Comparison of ENCODE assay signal across 8 cellular contexts in genomic region chr12:12560587-12561304, GRCh38. TPM values are rescaled to one million over a fixed set of nuclear protein-coding genes. Genes with fewer than 3 reads are reported as not detected.
DNase-seq lines count a peak whose midpoint lies in the region; ATAC-seq, FAIRE-seq and TF ChIP-seq lines count a peak whose summit lies in the region.

No MANE protein-coding gene starts in this region.

- CTCF ChIA-PET in AG04450 (lab: Charles Lee) = no interaction called here
- CTCF ChIA-PET in activated CD4-positive, alpha-beta memory T cell treated with anti-CD3 and anti-CD28 coated beads for 36 hours (lab: Charles Lee) = interaction anchor here (0.7 to 1.9 kb wide), 5 partner anchors 13 to 183 kb away, joined by 3 to 6 read pairs (median 6); no protein-coding TSS in a partner anchor

- H3K4me3 Mint-ChIP-seq in activated CD4-positive, alpha-beta memory T cell treated with anti-CD3 and anti-CD28 coated beads for 36 hours = peak overlapping the region; percentile 83
- H3K4me3 Mint-ChIP-seq in mesothelial cell of epicardium = peak overlapping the region; percentile 88

- ATAC-seq in HG03159 (IDR thresholded peaks at IDR 0.05; ENCODE audit: unreplicated experiment) = no peak

- H3K4me1 Mint-ChIP-seq in activated CD4-positive, alpha-beta memory T cell treated with anti-CD3 and anti-CD28 coated beads for 36 hours (ENCODE audit: low read depth) = peaks cover 50% of the 10 kb centered on the region
- H3K4me1 Mint-ChIP-seq in mesothelial cell of epicardium = peaks cover 29% of the 10 kb centered on the region

- TF ChIP-seq CTCF in AG04450 (IDR thresholded peaks at IDR 0.05; ENCODE audit: low read depth, low read length) (no peak), mesothelial cell of epicardium (IDR thresholded peaks at IDR 0.05; ENCODE audit: unreplicated experiment) (no peak)

- peak; percentile 93 for FAIRE-seq in GM18507 (lab: Jason Lieb, UNC)

- peak overlapping the region; percentile 88 for H3K4me3 ChIP-seq in AG04450 (ENCODE audit: low read depth, low read length)
- peak overlapping the region; percentile 57 for H3K4me3 ChIP-seq in effector memory CD4-positive, alpha-beta T cell (ENCODE audit: insufficient read depth, low read depth, low read length, poor library complexity, severe bottlenecking)

- peak overlapping the region; percentile 86 for H3K27ac Mint-ChIP-seq in activated CD4-positive, alpha-beta memory T cell treated with anti-CD3 and anti-CD28 coated beads for 36 hours
- peak overlapping the region; percentile 97 for H3K27ac Mint-ChIP-seq in mesothelial cell of epicardium

- H3K27ac ChIP-seq in AG04450 (ENCODE audit: low read depth, low read length) = no peak overlapping the region
- peak overlapping the region; percentile 99 for H3K27ac ChIP-seq in effector memory CD4-positive, alpha-beta T cell (ENCODE audit: insufficient read depth, low read length, poor library complexity, severe bottlenecking)

- peaks cover 26% of the 10 kb centered on the region for H3K36me3 Mint-ChIP-seq in activated CD4-positive, alpha-beta memory T cell treated with anti-CD3 and anti-CD28 coated beads for 36 hours
- H3K36me3 Mint-ChIP-seq in mesothelial cell of epicardium = peaks cover 8% of the 10 kb centered on the region

- peaks cover 5% of the 10 kb centered on the region for H3K9me3 Mint-ChIP-seq in activated CD4-positive, alpha-beta memory T cell treated with anti-CD3 and anti-CD28 coated beads for 36 hours
- peaks cover 6% of the 10 kb centered on the region for H3K9me3 Mint-ChIP-seq in mesothelial cell of epicardium

- H3K4me1 ChIP-seq in effector memory CD4-positive, alpha-beta T cell (ENCODE audit: control insufficient read depth, insufficient read depth, low read length, poor library complexity, severe bottlenecking) = peaks cover 23% of the 10 kb centered on the region

- peaks cover 3% of the 10 kb centered on the region; the same call in 1 of the 2 replicates for H3K9me3 ChIP-seq in AG04450 (ENCODE audit: control insufficient read depth, insufficient read depth, low read length)
- no peaks in the 10 kb centered on the region for H3K9me3 ChIP-seq in effector memory CD4-positive, alpha-beta T cell (ENCODE audit: control insufficient read depth, low read length)

- no peak for DNase-seq in AG04450 (ENCODE audit: low read depth, low spot score)
- no peak for DNase-seq in GM18507 (ENCODE audit: extremely low spot score, insufficient read length, low read depth)
- peak; percentile 16 for DNase-seq in NCI-H446 treated with DMSO at 0.1 percent for 48 hours (lab: John Stamatoyannopoulos, UW)
- DNase-seq in activated CD4-positive, alpha-beta memory T cell treated with anti-CD3 and anti-CD28 coated beads for 36 hours = peak; percentile 68
- peak; percentile 52 to 65 (median 58) for DNase-seq in effector memory CD4-positive, alpha-beta T cell
- no peak for DNase-seq in mesothelial cell of epicardium (ENCODE audit: low spot score in 2 of 2, unreplicated experiment in 2 of 2)
- DNase-seq in stimulated activated naive CD4-positive, alpha-beta T cell (lab: John Stamatoyannopoulos, UW) = peak; percentile 12 to 90 (median 68)

- POLR2A ChIA-PET in AG04450 (lab: Yijun Ruan, JAX) = interaction anchor here (0.5 to 1.1 kb wide), 3 partner anchors 45 to 298 kb away, joined by 3 to 7 read pairs (median 4); no protein-coding TSS in a partner anchor
- POLR2A ChIA-PET in activated CD4-positive, alpha-beta memory T cell treated with anti-CD3 and anti-CD28 coated beads for 36 hours (lab: Charles Lee) = interaction anchor here (0.9 to 4.0 kb wide), 24 partner anchors 12 to 183 kb away, joined by 3 to 33 read pairs (median 4); no protein-coding TSS in a partner anchor

- intact Hi-C loops in activated CD4-positive, alpha-beta memory T cell treated with anti-CD3 and anti-CD28 coated beads for 36 hours (cut with micrococcal nuclease) = loop anchor here (1.0 to 5.0 kb wide), 9 partner anchors 47 to 442 kb away; partner anchors contain the start of genes BORCS5 and HEBP1

- no peaks in the 10 kb centered on the region for H3K27me3 ChIP-seq in AG04450 (ENCODE audit: control insufficient read depth, insufficient read depth, low read length)
- no peaks in the 10 kb centered on the region for H3K27me3 ChIP-seq in effector memory CD4-positive, alpha-beta T cell (replicated peaks; ENCODE audit: control insufficient read depth, insufficient read depth, low read length, poor library complexity, severe bottlenecking)

- no peaks in the 10 kb centered on the region for H3K27me3 Mint-ChIP-seq in activated CD4-positive, alpha-beta memory T cell treated with anti-CD3 and anti-CD28 coated beads for 36 hours
- no peaks in the 10 kb centered on the region for H3K27me3 Mint-ChIP-seq in mesothelial cell of epicardium (ENCODE audit: low read depth)

- H3K36me3 ChIP-seq in effector memory CD4-positive, alpha-beta T cell (ENCODE audit: control insufficient read depth, insufficient read depth, low read length) = no peaks in the 10 kb centered on the region

RNA-seq across cellular contexts. Expression of gene DUSP16, which starts 1.9 kb away (rescaled TPM):
- polyA plus RNA-seq in AG04450 (2011; rRNA removed) = 11.1 and 12.8 TPM in 2 replicates
- 18.3 and 24.4 TPM in 2 replicates for polyA minus RNA-seq in AG04450 (2011; rRNA and poly(A)+ RNA removed)
- total RNA-seq in activated CD4-positive, alpha-beta memory T cell treated with anti-CD3 and anti-CD28 coated beads for 36 hours = 10 to 100 TPM; 70.2 to 82.1 TPM
- 31.4 to 31.9 TPM (median 31.5 TPM) in 3 replicates for total RNA-seq in mesothelial cell of epicardium

RNA-seq across cellular contexts. Expression of gene CREBL2, which starts 50.9 kb away (rescaled TPM):
- polyA plus RNA-seq in AG04450 (2011; rRNA removed) = 24.2 and 31.0 TPM in 2 replicates
- 11.4 and 18.0 TPM in 2 replicates for polyA minus RNA-seq in AG04450 (2011; rRNA and poly(A)+ RNA removed)
- 10 to 100 TPM; 30.4 to 32.2 TPM for total RNA-seq in activated CD4-positive, alpha-beta memory T cell treated with anti-CD3 and anti-CD28 coated beads for 36 hours
- 7.9 to 8.5 TPM (median 8.0 TPM) in 3 replicates for total RNA-seq in mesothelial cell of epicardium

Comparison
In these comparisons a context has a peak if more than half of its experiments do, and no peak if none do; other contexts are left out.
1. DNase-seq: peak in NCI-H446 treated with DMSO at 0.1 percent for 48 hours (single experiment), activated CD4-positive, alpha-beta memory T cell treated with anti-CD3 and anti-CD28 coated beads for 36 hours (single experiment), effector memory CD4-positive, alpha-beta T cell (3 of 3) and stimulated activated naive CD4-positive, alpha-beta T cell (6 of 6); none in AG04450 (single experiment), GM18507 (single experiment) and mesothelial cell of epicardium (0 of 2).